Comparison of ENCODE assay signal across 7 cellular contexts in the genomic region with DNA sequence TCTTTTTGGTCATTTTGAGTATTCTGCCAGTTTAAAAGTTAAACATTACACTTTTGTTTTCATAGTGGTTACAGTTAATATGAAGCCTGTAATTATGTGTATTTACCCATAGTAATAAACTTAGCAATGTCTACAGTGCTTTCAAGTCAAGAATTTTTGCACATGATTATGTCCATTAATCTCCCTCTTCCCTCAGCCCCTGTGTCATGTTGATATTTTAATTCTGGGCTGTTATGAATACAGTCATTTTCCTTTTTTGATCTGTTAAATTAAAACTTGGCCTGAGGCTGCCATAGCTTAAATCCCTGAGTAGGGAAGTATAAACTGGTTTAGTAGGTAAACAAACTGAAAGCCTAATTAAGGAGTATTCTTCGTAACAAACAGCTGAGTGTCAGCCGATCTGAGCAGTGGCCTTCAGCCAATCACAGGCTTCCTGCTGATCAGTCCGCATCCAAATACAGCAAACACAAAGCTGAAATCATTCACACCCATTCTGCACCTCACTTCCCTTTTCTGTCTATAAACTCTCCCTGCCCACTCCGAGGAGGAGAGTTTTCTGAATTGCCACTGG. TPM values are rescaled to one million over a fixed set of nuclear protein-coding genes. Genes with fewer than 3 reads are reported as not detected.
A peak's percentile ranks its signal among the peaks of the same experiment; 100 is the strongest.
DNase-seq lines count a peak whose midpoint lies in the region; ATAC-seq and TF ChIP-seq lines count a peak whose summit lies in the region.

No MANE protein-coding gene starts in this region.

- H3K27me3 ChIP-seq in colonic mucosa = no peaks in the 10 kb centered on the region

- no peak overlapping the region for H3K9ac ChIP-seq in colonic mucosa (ENCODE audit: low read depth in 2 of 2, low read length in 2 of 2)

- H3K9me3 Mint-ChIP-seq in activated naive CD4-positive, alpha-beta T cell treated with anti-CD3 and anti-CD28 coated beads, Interleukin-2, amount 50 U/mL, for 72 hours = peaks cover 8 to 14% of the 10 kb centered on the region in 2 donors

- no peaks in the 10 kb centered on the region for H3K9me3 ChIP-seq in colonic mucosa

- no peak overlapping the region for H3K4me3 ChIP-seq in colonic mucosa

- no peak overlapping the region for H3K27ac Mint-ChIP-seq in activated naive CD4-positive, alpha-beta T cell treated with anti-CD3 and anti-CD28 coated beads, Interleukin-2, amount 50 U/mL, for 72 hours

- ATAC-seq in GM18909 (IDR thresholded peaks at IDR 0.05; ENCODE audit: poor library complexity, unreplicated experiment) (peak; percentile 99), HG02759 (IDR thresholded peaks at IDR 0.05; ENCODE audit: unreplicated experiment) (peak; percentile 95)
- ATAC-seq in activated naive CD4-positive, alpha-beta T cell treated with anti-CD3 and anti-CD28 coated beads, Interleukin-2, amount 50 U/mL, for 72 hours = no peak

- DNase-seq in NCI-H1105 treated with DMSO at 0.1 percent for 48 hours (lab: John Stamatoyannopoulos, UW) = peak; percentile 99
- peak; percentile 74 for DNase-seq in colonic mucosa
- peak; percentile 79 for DNase-seq in pons (ENCODE audit: low spot score)
- no peak for DNase-seq in activated CD4-positive, CD25-positive, alpha-beta regulatory T cell treated with anti-CD3 and anti-CD28 coated beads, Interleukin-2, amount 50 U/mL, for 72 hours
- DNase-seq in activated naive CD4-positive, alpha-beta T cell treated with anti-CD3 and anti-CD28 coated beads, Interleukin-2, amount 50 U/mL, for 72 hours (ENCODE audit: low spot score in 2 of 2) = no peak

- intact Hi-C loops in colonic mucosa (cut with DNase I) = no loop called here

- TF ChIP-seq CTCF in colonic mucosa (IDR thresholded peaks at IDR 0.05) = no peak

- no peaks in the 10 kb centered on the region for H3K36me3 ChIP-seq in colonic mucosa

- H3K4me1 ChIP-seq in colonic mucosa = no peaks in the 10 kb centered on the region

- H3K27ac ChIP-seq in colonic mucosa = peak overlapping the region; percentile 64

- peaks cover 9 to 14% of the 10 kb centered on the region in 2 donors for H3K36me3 Mint-ChIP-seq in activated naive CD4-positive, alpha-beta T cell treated with anti-CD3 and anti-CD28 coated beads, Interleukin-2, amount 50 U/mL, for 72 hours

RNA-seq across cellular contexts. Expression of a gene that starts 9.5 kb away (rescaled TPM):
- 10 to 100 TPM; 65.0 to 73.3 TPM for total RNA-seq in colonic mucosa
- 10 to 100 TPM; 30.8 to 48.4 TPM for total RNA-seq in activated naive CD4-positive, alpha-beta T cell treated with anti-CD3 and anti-CD28 coated beads, Interleukin-2, amount 50 U/mL, for 72 hours

RNA-seq across cellular contexts. Expression of a gene that starts 30.9 kb away (rescaled TPM):
- 100 to 1,000 TPM in 1 of 2 donors, 10 to 100 TPM in 1; 93.7 to 144 TPM for total RNA-seq in colonic mucosa
- 10 to 100 TPM; 11.9 to 22.9 TPM for total RNA-seq in activated naive CD4-positive, alpha-beta T cell treated with anti-CD3 and anti-CD28 coated beads, Interleukin-2, amount 50 U/mL, for 72 hours

RNA-seq across cellular contexts. Expression of a gene that starts 43.6 kb away (rescaled TPM):
- total RNA-seq in colonic mucosa = not detected
- under 1 TPM in 1 of 2 donors, not detected in 1; 0.14 TPM for total RNA-seq in activated naive CD4-positive, alpha-beta T cell treated with anti-CD3 and anti-CD28 coated beads, Interleukin-2, amount 50 U/mL, for 72 hours

Comparison
In these comparisons a context has a peak if more than half of its experiments do, and no peak if none do; other contexts are left out.
1. ATAC-seq: peak in GM18909 (single experiment) and HG02759 (single experiment); none in activated naive CD4-positive, alpha-beta T cell treated with anti-CD3 and anti-CD28 coated beads, Interleukin-2, amount 50 U/mL, for 72 hours (0 of 2).
2. DNase-seq: peak in NCI-H1105 treated with DMSO at 0.1 percent for 48 hours (single experiment), colonic mucosa (single experiment) and pons (single experiment); none in activated CD4-positive, CD25-positive, alpha-beta regulatory T cell treated with anti-CD3 and anti-CD28 coated beads, Interleukin-2, amount 50 U/mL, for 72 hours (single experiment) and activated naive CD4-positive, alpha-beta T cell treated with anti-CD3 and anti-CD28 coated beads, Interleukin-2, amount 50 U/mL, for 72 hours (0 of 2).